Comparison of ENCODE assay signal across 1 cellular context in the genomic region with DNA sequence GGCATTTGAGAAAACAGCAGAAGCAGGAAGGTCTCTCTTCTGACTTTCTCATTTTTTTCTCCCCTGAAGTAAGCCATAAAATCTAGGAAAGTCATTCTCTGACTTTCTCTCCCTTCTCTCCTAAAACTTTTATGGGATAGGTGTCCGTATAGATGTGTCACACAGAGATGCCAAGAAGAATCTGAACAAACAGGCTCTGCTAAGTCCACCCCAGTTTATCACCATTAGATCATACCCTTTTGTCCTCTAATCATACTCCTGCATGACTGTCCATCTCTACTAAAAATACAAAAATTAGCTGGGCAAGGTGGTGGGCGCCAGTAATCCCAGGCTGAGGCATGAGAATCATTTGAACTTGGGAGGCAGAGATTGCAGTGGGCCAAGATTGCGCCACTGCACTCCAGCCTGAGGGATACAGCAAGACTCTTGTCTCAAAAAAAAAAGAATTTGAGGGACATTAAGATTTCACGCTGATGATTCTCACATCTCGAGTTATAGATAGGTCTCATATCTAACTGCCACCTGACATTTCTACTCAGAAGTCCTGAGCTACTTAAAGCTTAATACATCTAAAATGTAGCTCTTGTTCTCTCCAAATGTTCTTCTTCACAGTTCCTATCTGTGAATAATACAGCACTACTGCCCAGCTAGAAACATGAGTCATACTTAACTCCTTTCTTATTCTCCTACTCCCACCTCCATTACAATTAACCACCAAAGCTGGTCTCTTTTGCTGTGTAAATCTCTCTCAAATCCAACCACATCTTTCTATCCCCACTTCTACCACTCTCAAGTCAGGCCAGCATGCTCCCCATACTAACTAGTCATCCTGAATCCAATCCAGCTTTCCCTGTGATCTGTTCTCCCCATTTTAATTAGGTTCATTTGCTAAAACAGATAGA.
TF ChIP-seq lines count a peak whose summit lies in the region.

No MANE protein-coding gene starts in this region.

TF ChIP-seq in K562, 482 proteins besides CTCF, POLR2A, EP300 and RAD21 (continued from another document):
- TF ChIP-seq, protein P1, sequence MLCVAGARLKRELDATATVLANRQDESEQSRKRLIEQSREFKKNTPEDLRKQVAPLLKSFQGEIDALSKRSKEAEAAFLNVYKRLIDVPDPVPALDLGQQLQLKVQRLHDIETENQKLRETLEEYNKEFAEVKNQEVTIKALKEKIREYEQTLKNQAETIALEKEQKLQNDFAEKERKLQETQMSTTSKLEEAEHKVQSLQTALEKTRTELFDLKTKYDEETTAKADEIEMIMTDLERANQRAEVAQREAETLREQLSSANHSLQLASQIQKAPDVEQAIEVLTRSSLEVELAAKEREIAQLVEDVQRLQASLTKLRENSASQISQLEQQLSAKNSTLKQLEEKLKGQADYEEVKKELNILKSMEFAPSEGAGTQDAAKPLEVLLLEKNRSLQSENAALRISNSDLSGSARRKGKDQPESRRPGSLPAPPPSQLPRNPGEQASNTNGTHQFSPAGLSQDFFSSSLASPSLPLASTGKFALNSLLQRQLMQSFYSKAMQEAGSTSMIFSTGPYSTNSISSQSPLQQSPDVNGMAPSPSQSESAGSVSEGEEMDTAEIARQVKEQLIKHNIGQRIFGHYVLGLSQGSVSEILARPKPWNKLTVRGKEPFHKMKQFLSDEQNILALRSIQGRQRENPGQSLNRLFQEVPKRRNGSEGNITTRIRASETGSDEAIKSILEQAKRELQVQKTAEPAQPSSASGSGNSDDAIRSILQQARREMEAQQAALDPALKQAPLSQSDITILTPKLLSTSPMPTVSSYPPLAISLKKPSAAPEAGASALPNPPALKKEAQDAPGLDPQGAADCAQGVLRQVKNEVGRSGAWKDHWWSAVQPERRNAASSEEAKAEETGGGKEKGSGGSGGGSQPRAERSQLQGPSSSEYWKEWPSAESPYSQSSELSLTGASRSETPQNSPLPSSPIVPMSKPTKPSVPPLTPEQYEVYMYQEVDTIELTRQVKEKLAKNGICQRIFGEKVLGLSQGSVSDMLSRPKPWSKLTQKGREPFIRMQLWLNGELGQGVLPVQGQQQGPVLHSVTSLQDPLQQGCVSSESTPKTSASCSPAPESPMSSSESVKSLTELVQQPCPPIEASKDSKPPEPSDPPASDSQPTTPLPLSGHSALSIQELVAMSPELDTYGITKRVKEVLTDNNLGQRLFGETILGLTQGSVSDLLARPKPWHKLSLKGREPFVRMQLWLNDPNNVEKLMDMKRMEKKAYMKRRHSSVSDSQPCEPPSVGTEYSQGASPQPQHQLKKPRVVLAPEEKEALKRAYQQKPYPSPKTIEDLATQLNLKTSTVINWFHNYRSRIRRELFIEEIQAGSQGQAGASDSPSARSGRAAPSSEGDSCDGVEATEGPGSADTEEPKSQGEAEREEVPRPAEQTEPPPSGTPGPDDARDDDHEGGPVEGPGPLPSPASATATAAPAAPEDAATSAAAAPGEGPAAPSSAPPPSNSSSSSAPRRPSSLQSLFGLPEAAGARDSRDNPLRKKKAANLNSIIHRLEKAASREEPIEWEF (CRISPR knock-in tag; IDR thresholded peaks at IDR 0.05): no peak
- TF ChIP-seq FOXP1 (CRISPR knock-in tag; IDR thresholded peaks at IDR 0.05) (no peak), PPARD (CRISPR knock-in tag; IDR thresholded peaks at IDR 0.05) (no peak), LCOR (CRISPR knock-in tag; IDR thresholded peaks at IDR 0.05) (no peak), CCNT2 (IDR thresholded peaks at IDR 0.05; ENCODE audit: borderline replicate concordance, extremely low read depth, insufficient read length, low read depth, low read length) (no peak), SMARCE1 (IDR thresholded peaks at IDR 0.05) (peak; percentile 73; the same call in 1 of the 2 replicates), ZNF583 (CRISPR knock-in tag; IDR thresholded peaks at IDR 0.05) (no peak), NFRKB (IDR thresholded peaks at IDR 0.05; ENCODE audit: low read depth) (no peak)
- TF ChIP-seq, protein P2, sequence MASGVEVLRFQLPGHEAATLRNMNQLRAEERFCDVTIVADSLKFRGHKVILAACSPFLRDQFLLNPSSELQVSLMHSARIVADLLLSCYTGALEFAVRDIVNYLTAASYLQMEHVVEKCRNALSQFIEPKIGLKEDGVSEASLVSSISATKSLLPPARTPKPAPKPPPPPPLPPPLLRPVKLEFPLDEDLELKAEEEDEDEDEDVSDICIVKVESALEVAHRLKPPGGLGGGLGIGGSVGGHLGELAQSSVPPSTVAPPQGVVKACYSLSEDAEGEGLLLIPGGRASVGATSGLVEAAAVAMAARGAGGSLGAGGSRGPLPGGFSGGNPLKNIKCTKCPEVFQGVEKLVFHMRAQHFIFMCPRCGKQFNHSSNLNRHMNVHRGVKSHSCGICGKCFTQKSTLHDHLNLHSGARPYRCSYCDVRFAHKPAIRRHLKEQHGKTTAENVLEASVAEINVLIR (CRISPR knock-in tag; IDR thresholded peaks at IDR 0.05): no peak
- TF ChIP-seq, protein P3, sequence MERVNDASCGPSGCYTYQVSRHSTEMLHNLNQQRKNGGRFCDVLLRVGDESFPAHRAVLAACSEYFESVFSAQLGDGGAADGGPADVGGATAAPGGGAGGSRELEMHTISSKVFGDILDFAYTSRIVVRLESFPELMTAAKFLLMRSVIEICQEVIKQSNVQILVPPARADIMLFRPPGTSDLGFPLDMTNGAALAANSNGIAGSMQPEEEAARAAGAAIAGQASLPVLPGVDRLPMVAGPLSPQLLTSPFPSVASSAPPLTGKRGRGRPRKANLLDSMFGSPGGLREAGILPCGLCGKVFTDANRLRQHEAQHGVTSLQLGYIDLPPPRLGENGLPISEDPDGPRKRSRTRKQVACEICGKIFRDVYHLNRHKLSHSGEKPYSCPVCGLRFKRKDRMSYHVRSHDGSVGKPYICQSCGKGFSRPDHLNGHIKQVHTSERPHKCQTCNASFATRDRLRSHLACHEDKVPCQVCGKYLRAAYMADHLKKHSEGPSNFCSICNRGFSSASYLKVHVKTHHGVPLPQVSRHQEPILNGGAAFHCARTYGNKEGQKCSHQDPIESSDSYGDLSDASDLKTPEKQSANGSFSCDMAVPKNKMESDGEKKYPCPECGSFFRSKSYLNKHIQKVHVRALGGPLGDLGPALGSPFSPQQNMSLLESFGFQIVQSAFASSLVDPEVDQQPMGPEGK (CRISPR knock-in tag; IDR thresholded peaks at IDR 0.05; ENCODE audit: borderline replicate concordance): no peak
